Comparison of ENCODE assay signal across 8 cellular contexts in the genomic region with DNA sequence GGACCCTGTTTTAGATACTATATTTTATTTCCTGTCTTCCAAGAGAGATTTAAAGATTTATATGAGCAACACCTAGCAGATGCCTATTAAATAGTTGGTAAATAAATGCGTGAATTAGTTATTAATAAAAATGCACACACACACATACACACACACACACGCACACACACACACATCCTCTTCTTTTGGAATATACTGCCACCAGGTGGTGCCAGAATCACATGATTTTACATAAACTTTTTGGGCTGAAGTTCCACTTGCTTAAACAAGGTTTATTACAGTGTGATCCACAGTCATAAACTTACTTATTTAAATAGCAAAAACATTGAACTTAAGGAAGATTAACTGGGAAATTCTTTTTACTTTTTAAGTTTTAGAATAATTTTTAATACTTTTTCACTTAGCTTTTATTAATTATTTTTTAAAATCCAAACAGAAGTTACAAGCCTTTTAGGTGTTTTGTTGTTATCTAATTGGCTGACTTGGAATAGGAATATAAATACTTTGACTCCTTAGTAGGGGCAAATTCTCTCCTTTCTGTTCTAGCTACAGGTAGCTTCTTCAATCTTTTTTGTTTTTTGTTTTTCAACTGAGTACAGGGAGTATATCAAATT. TPM values are rescaled to one million over a fixed set of nuclear protein-coding genes. Genes with fewer than 3 reads are reported as not detected.
DNase-seq lines count a peak whose midpoint lies in the region; ATAC-seq and TF ChIP-seq lines count a peak whose summit lies in the region.

No MANE protein-coding gene starts in this region.

- H3K9me2 ChIP-seq in DOHH2 (replicated peaks; ENCODE audit: control insufficient read depth, low read length), result no peaks in the 10 kb centered on the region

- no peak for ATAC-seq in HG02885 (IDR thresholded peaks at IDR 0.05; ENCODE audit: poor library complexity, unreplicated experiment)

- H3K4me1 ChIP-seq in DOHH2 (ENCODE audit: control insufficient read depth, low read length) (0 out of 2 replicates have a peak, but pooled peaks cover 3% of the 10 kb centered on the region), ascending aorta (no peaks in the 10 kb centered on the region)

- TF ChIP-seq CTCF in DOHH2 (IDR thresholded peaks at IDR 0.05; ENCODE audit: low read depth, low read length, poor library complexity, severe bottlenecking) (peak; percentile 70), ascending aorta (IDR thresholded peaks at IDR 0.05) (peak; percentile 40 to 51 (median 50))

- H3K79me2 ChIP-seq in DOHH2 (ENCODE audit: control insufficient read depth, low read length), result peaks cover 17% of the 10 kb centered on the region

- H3F3A ChIP-seq in DOHH2 (ENCODE audit: control insufficient read depth, insufficient read depth), result peaks cover 11% of the 10 kb centered on the region

- H3K36me3 ChIP-seq in DOHH2 (ENCODE audit: control insufficient read depth, low read length), result peaks cover 42% of the 10 kb centered on the region
- H3K36me3 ChIP-seq in ascending aorta, result no peaks in the 10 kb centered on the region

- H4K20me1 ChIP-seq in DOHH2 (ENCODE audit: control insufficient read depth, insufficient read depth, low read depth, low read length), result no peaks in the 10 kb centered on the region

- no peak overlapping the region for H3K27ac ChIP-seq in DOHH2 (ENCODE audit: low read depth, low read length)
- H3K27ac ChIP-seq in ascending aorta, result no peak overlapping the region

- DNase-seq in HT-29 (ENCODE audit: low spot score), result peak; percentile 74
- peak; percentile 25 for DNase-seq in OCI-M2 (lab: John Stamatoyannopoulos, UW; ENCODE audit: unreplicated experiment)
- peak in 1 of 2 donors; percentile 71 for DNase-seq in ascending aorta (ENCODE audit: low spot score in 2 of 2)
- DNase-seq in inferior parietal cortex (ENCODE audit: extremely low spot score), result peak; percentile 47
- peak; percentile 59 for DNase-seq in stimulated activated CD8-positive, alpha-beta memory T cell treated with anti-CD3 and anti-CD28 coated beads, Interleukin-4, amount 100 ng/mL, for 48 hours
- no peak for DNase-seq in SKM-1 (lab: John Stamatoyannopoulos, UW; ENCODE audit: unreplicated experiment)

- H3K27me3 ChIP-seq in DOHH2 (ENCODE audit: control insufficient read depth, low read length) (no peaks in the 10 kb centered on the region), ascending aorta (no peaks in the 10 kb centered on the region)

- H3K4me3 ChIP-seq in DOHH2 (ENCODE audit: low read length), result no peak overlapping the region
- H3K4me3 ChIP-seq in ascending aorta, result no peak overlapping the region

- intact Hi-C loops in ascending aorta (cut with DNase I), result loop anchor here (2.0 to 5.0 kb wide), 2 partner anchors 980 to 1005 kb away; no protein-coding TSS in a partner anchor

- H3K9me3 ChIP-seq in DOHH2 (ENCODE audit: control insufficient read depth, insufficient read depth, low read length) (no peaks in the 10 kb centered on the region), ascending aorta (no peaks in the 10 kb centered on the region)

- H3K4me2 ChIP-seq in DOHH2 (ENCODE audit: low read length), result no peak overlapping the region

RNA-seq across cellular contexts. Expression of gene RAD51B, which starts 17.5 kb away (rescaled TPM):
- 3.9 and 5.9 TPM in 2 replicates for total RNA-seq in HT-29 (2014; rRNA removed; shearing (Covaris generic))
- total RNA-seq in ascending aorta, result not detected

RNA-seq across cellular contexts. Expression of gene ZFYVE26, which starts 20.7 kb away (rescaled TPM):
- total RNA-seq in HT-29 (2014; rRNA removed; shearing (Covaris generic)), result 11.9 and 16.6 TPM in 2 replicates
- 19.3 TPM for total RNA-seq in ascending aorta
